24 cellular contexts compared by ENCODE assay signal in genomic region chr2:120593921-120594686, GRCh38.
DNase-seq lines count a peak whose midpoint lies in the region; ATAC-seq, FAIRE-seq and TF ChIP-seq lines count a peak whose summit lies in the region.
"Had no signal": no experiment of that assay in that cellular context is flagged by ENCODE, and none has a peak within 500 bp of the region (broad histone marks: within the 10 kb centered on the region; RNA-seq: fewer than 3 reads in every experiment).

No MANE protein-coding gene starts in this region.

- H4K8ac ChIP-seq in H1 (ENCODE audit: extremely low read depth, insufficient read depth, low read length) = no peak overlapping the region

- CTCF ChIA-PET in H1 (lab: Charles Lee; ENCODE audit: partially characterized antibody) = interaction anchor here (0.6 to 4.5 kb wide), 10 partner anchors 13 to 386 kb away, joined by 3 to 23 read pairs (median 3); no protein-coding TSS in a partner anchor

- H3K4me3 ChIP-seq in right cardiac atrium (ENCODE audit: low read length) (no peak overlapping the region), H1 (ENCODE audit: extremely low read depth in 1 of 4, insufficient read depth in 2 of 4, low read depth in 3 of 4, low read length in 4 of 4) (no peak overlapping the region), psoas muscle (no peak overlapping the region)
- H3K4me3 ChIP-seq: GM12878, SJSA1 had no signal

- TF ChIP-seq EP300 in H1 (IDR thresholded peaks at IDR 0.05; ENCODE audit: borderline replicate concordance in 1 of 2, low read depth in 2 of 2, low read length in 2 of 2) = no peak

- no peak overlapping the region for H3K4ac ChIP-seq in H1 (replicated peaks; ENCODE audit: insufficient read length, low read depth, low read length)

- H2AK5ac ChIP-seq in H1 (ENCODE audit: low read depth, low read length) = no peak overlapping the region

- no peak overlapping the region for H2BK5ac ChIP-seq in H1 (ENCODE audit: low read depth, low read length)

- POLR2A ChIA-PET in H1 (lab: Charles Lee; ENCODE audit: partially characterized antibody) = no interaction called here

- H3K79me2 ChIP-seq in H1 (ENCODE audit: control insufficient read depth in 1 of 2, insufficient read depth in 2 of 2, low read length in 2 of 2) = no peaks in the 10 kb centered on the region

- peak overlapping the region; percentile 88 for H2BK15ac ChIP-seq in H1 (ENCODE audit: low read length)

- WGBS in right cardiac atrium = 94% methylated on average over 9 of the region's 9 CpGs
- WGBS in H1 (ENCODE audit: extremely low coverage in 1 of 2, insufficient coverage in 1 of 2, insufficient read length in 1 of 2, insufficient replicate concordance in 2 of 2, low coverage in 1 of 2, low lambda C conversion rate in 2 of 2, missing lambda C conversion rate in 1 of 2), 2 experiments = 91% methylated on average over 9 of the region's 9 CpGs; no CpG with 5 or more reads in 1 of the 2 experiments
- WGBS in psoas muscle, 3 donors = 89 to 92% (median 92%) methylated on average over 9 of the region's 9 CpGs

- TF ChIP-seq POLR2A in H1 (IDR thresholded peaks at IDR 0.05; ENCODE audit: control extremely low read depth in 1 of 2, low read depth in 2 of 2, low read length in 2 of 2) = no peak

- H3K79me1 ChIP-seq in H1 (ENCODE audit: low read depth, low read length) = no peaks in the 10 kb centered on the region

- H3K4me2 ChIP-seq in H1 (ENCODE audit: insufficient read depth in 1 of 2, low read depth in 2 of 2, low read length in 2 of 2) = peak overlapping the region in 1 of 2 experiments; percentile 27; a peak in 1 of 4 replicates

- peaks cover 6% of the 10 kb centered on the region for H3K4me1 ChIP-seq in right cardiac atrium (ENCODE audit: control insufficient read depth, insufficient read depth, low read length)
- peaks cover 4 to 21% (median 13%) of the 10 kb centered on the region in 4 experiments for H3K4me1 ChIP-seq in H1 (replicated peaks in 1 of 4; ENCODE audit: control insufficient read depth in 3 of 4, insufficient read depth in 4 of 4, low read length in 3 of 4)
- peaks cover 5% of the 10 kb centered on the region for H3K4me1 ChIP-seq in psoas muscle

- TF ChIP-seq RAD21 in H1 (IDR thresholded peaks at IDR 0.05 in 1 of 2, conservative IDR thresholded peaks at IDR 0.05 in 1 of 2; ENCODE audit: low read depth in 2 of 2, low read length in 2 of 2) = no peak

- DNase-seq in Right ventricle myocardium superior (peak; percentile 7), right cardiac atrium (no peak), NCI-H69 (lab: John Stamatoyannopoulos, UW) (peak; percentile 10), H1 (ENCODE audit: low read depth in 1 of 2, low spot score in 2 of 2) (no peak), psoas muscle (peak; percentile 4 to 5), NCI-H1105 treated with DMSO at 0.1 percent for 48 hours (lab: John Stamatoyannopoulos, UW) (no peak), NCI-H2196 treated with DMSO at 0.1 percent for 48 hours (lab: John Stamatoyannopoulos, UW; ENCODE audit: unreplicated experiment) (no peak)
- DNase-seq: DMS79; EL; GDM1; GOT3; HCEC 1CT; KBM-7; MV-4-11; NCI-H1105; NCI-H146; NCI-H1930; NCI-H2107; NCI-H446 treated with DMSO at 0.1 percent for 48 hours; NK-92 treated with Interleukin-12 subunit alpha and Interleukin-12 subunit beta, amount 100 ng/mL, for 24 hours; T-cell had no signal

- H2BK12ac ChIP-seq in H1 (ENCODE audit: low read depth, low read length) = peak overlapping the region; percentile 50; the same call in 1 of the 2 replicates

- no peak overlapping the region for H3K9ac ChIP-seq in H1 (replicated peaks in 1 of 4; ENCODE audit: extremely low read depth in 1 of 4, low read depth in 3 of 4, low read length in 3 of 4)

- H3K56ac ChIP-seq in H1 (replicated peaks; ENCODE audit: insufficient read length, low read depth, low read length) = no peak overlapping the region

- peaks cover 3% of the 10 kb centered on the region; the same call in 1 of the 2 replicates for H3K23me2 ChIP-seq in H1 (ENCODE audit: low read depth, low read length)

- ATAC-seq in Right ventricle myocardium superior (ENCODE audit: poor library complexity) (no peak), right cardiac atrium (no peak), psoas muscle (no peak), HG03025 (IDR thresholded peaks at IDR 0.05; ENCODE audit: low FRiP score, unreplicated experiment) (no peak)
- ATAC-seq: GM12878, T-cell had no signal

- no peaks in the 10 kb centered on the region for H4K20me1 ChIP-seq in H1 (replicated peaks in 1 of 2; ENCODE audit: control insufficient read depth in 1 of 2, insufficient read depth in 2 of 2, low read length in 2 of 2)

- H2BK20ac ChIP-seq in H1 (ENCODE audit: low read length) = no peak overlapping the region

- FAIRE-seq in H1 (lab: Jason Lieb, UNC) = no peak
- FAIRE-seq: GM12878 had no signal

- H3K27me3 ChIP-seq in right cardiac atrium (ENCODE audit: control insufficient read depth, insufficient read depth) (no peaks in the 10 kb centered on the region), H1 (replicated peaks in 1 of 4; ENCODE audit: control insufficient read depth in 3 of 4, extremely low read depth in 1 of 4, insufficient read depth in 3 of 4, low read length in 3 of 4) (peaks cover 2 to 26% (median 19%) of the 10 kb centered on the region in 4 experiments), psoas muscle (ENCODE audit: insufficient read depth in 3 of 3, low read length in 2 of 3) (peaks cover 0 to 2% (median 0%) of the 10 kb centered on the region in 3 donors)
- H3K27me3 ChIP-seq: SJSA1 had no signal

- no peak overlapping the region for H3K14ac ChIP-seq in H1 (ENCODE audit: insufficient read length)

- no peak overlapping the region for H4K5ac ChIP-seq in H1 (ENCODE audit: insufficient read length, low read depth, low read length)

- H3K9me3 ChIP-seq in right cardiac atrium (ENCODE audit: control insufficient read depth, low read length) (no peaks in the 10 kb centered on the region), H1 (ENCODE audit: insufficient read depth in 2 of 2, low read depth in 1 of 2, low read length in 1 of 2) (no peaks in the 10 kb centered on the region), psoas muscle (no peaks in the 10 kb centered on the region)
- H3K9me3 ChIP-seq: SJSA1 had no signal

- no peak overlapping the region for H2AFZ ChIP-seq in H1 (ENCODE audit: low read length)

- TF ChIP-seq CTCF in H1 (IDR thresholded peaks at IDR 0.05; ENCODE audit: control extremely low read depth in 1 of 3, insufficient read depth in 1 of 3, low read depth in 1 of 3, low read length in 3 of 3) = no peak
- TF ChIP-seq CTCF in psoas muscle (IDR thresholded peaks at IDR 0.05) = no peak

- H3K18ac ChIP-seq in H1 (ENCODE audit: extremely low read depth, low read length) = peak overlapping the region; percentile 14; the same call in 1 of the 2 replicates

- no peak overlapping the region for H2BK120ac ChIP-seq in H1 (replicated peaks; ENCODE audit: low read depth, low read length)

- intact Hi-C loops in Right ventricle myocardium superior (cut with DNase I) (no loop called here), right cardiac atrium (cut with DNase I) (no loop called here), psoas muscle (cut with DNase I) (no loop called here)

- peak overlapping the region; percentile 29 for H4K91ac ChIP-seq in H1 (replicated peaks; ENCODE audit: insufficient read length, low read length)

- H3K27ac ChIP-seq in right cardiac atrium (ENCODE audit: low read length) (no peak overlapping the region), H1 (ENCODE audit: low read depth, low read length) (no peak overlapping the region), psoas muscle (no peak overlapping the region)
- H3K27ac ChIP-seq: SJSA1 had no signal

- no peak overlapping the region for H3K23ac ChIP-seq in H1 (ENCODE audit: insufficient read length)

- H3K36me3 ChIP-seq in H1 (ENCODE audit: control insufficient read depth in 2 of 4, insufficient read depth in 4 of 4, low read length in 3 of 4) (no peaks in the 10 kb centered on the region), psoas muscle (ENCODE audit: insufficient read depth in 1 of 2, low read depth in 1 of 2) (no peaks in the 10 kb centered on the region)
- H3K36me3 ChIP-seq: SJSA1 had no signal

TF ChIP-seq in H1, 55 proteins besides CTCF, POLR2A, EP300 and RAD21:
- TF ChIP-seq ATF2 (IDR thresholded peaks at IDR 0.05; ENCODE audit: low read length) = no peak
- 0 out of 2 replicates have a peak, but pooled peaks have one; percentile 17 for TF ChIP-seq KDM1A (IDR thresholded peaks at IDR 0.05; ENCODE audit: borderline replicate concordance, low read length)
- TF ChIP-seq KDM5A (IDR thresholded peaks at IDR 0.05; ENCODE audit: low read length) = no peak

Comparison
In these comparisons a context has a peak if more than half of its experiments do, and no peak if none do; other contexts are left out.
1. DNase-seq: peak in Right ventricle myocardium superior (single experiment), NCI-H69 (single experiment) and psoas muscle (2 of 2); none in right cardiac atrium (0 of 3), H1 (0 of 2), NCI-H1105 treated with DMSO at 0.1 percent for 48 hours (single experiment) and NCI-H2196 treated with DMSO at 0.1 percent for 48 hours (single experiment).